ENCODE assay signal across 13 cellular contexts in the genomic region with DNA sequence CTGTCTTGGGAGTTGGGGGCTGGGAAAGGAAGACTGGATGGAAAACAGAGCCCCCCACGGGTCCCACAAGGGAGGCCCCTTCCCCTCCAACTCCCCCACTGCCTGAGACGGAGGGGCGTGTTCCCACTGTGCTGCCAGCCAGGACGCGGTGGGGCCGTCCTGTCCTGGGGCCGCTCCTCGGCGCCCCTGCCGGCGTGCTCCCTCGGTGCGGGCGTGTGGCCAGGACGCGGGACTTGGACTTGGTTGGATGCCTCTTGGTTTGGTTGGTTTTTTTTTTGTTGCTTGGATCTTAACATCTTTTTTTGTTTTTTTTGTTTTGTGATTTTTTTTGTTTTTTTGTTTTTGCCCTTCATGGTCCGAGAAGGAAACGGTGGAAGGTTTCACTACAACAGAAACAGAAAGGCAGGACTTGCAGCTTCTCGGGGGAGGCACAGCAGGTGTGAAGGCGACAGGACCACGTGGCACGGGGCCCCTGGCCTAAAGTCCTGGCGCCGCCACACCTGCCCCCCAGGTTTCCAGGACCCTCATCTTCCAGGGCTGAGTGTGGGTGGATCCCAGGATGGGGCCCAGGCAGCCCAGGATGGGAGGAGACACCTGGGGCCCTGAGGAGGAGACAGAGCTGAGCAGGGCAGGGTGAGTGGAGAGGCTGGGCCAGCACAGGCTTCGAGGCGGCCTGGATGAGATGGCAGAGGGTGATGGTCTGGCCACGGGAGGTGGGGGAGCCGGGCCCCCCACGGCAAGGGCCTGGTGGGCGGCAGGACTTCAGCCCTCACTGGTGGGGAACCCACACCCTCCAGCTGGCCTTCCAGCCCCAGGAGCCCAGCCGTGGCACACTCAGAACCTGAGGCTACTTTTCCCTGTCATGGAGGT. TPM values are rescaled to one million over a fixed set of nuclear protein-coding genes. Genes with fewer than 3 reads are reported as not detected.
DNase-seq lines count a peak whose midpoint lies in the region; ATAC-seq, FAIRE-seq and TF ChIP-seq lines count a peak whose summit lies in the region.
"Had no signal": no experiment of that assay in that cellular context is flagged by ENCODE, and none has a peak within 500 bp of the region (broad histone marks: within the 10 kb centered on the region; RNA-seq: fewer than 3 reads in every experiment).

No MANE protein-coding gene starts in this region.

- intact Hi-C loops in A673 (cut with micrococcal nuclease; ENCODE audit: unreplicated experiment): no loop called here

- H3K27me3 Mint-ChIP-seq in endothelial cell (ENCODE audit: unreplicated experiment): peaks cover 5% of the 10 kb centered on the region

- H3K27ac ChIP-seq in A673 (ENCODE audit: low read depth, low read length, poor library complexity, severe bottlenecking) (no peak overlapping the region), MM.1S (ENCODE audit: low read length) (no peak overlapping the region)
- H3K27ac ChIP-seq: heart right ventricle, SJCRH30 had no signal

- no peak for TF ChIP-seq POLR2A in GM12891 (IDR thresholded peaks at IDR 0.05; ENCODE audit: low read depth, low read length)
- TF ChIP-seq POLR2A in GM18505 (IDR thresholded peaks at IDR 0.05; ENCODE audit: borderline replicate concordance, extremely low read depth, insufficient read depth, insufficient read length): no peak

- H3K4me1 ChIP-seq in A673 (ENCODE audit: insufficient read depth, low read length, poor library complexity, severe bottlenecking) (no peaks in the 10 kb centered on the region), MM.1S (ENCODE audit: low read length) (peaks cover 8% of the 10 kb centered on the region; the same call in 1 of the 2 replicates)
- H3K4me1 ChIP-seq: HAP-1 had no signal

- H3K9me3 ChIP-seq in A673 (ENCODE audit: low read depth, low read length, poor library complexity, severe bottlenecking) (no peaks in the 10 kb centered on the region), MM.1S (replicated peaks; ENCODE audit: insufficient read depth, low read length) (no peaks in the 10 kb centered on the region)
- H3K9me3 ChIP-seq: HAP-1, heart right ventricle, SJCRH30 had no signal

- H3K27me3 ChIP-seq in A673 (replicated peaks; ENCODE audit: insufficient read depth, low read depth, low read length, poor library complexity) (no peaks in the 10 kb centered on the region), MM.1S (replicated peaks; ENCODE audit: insufficient read depth, low read length) (peaks cover 58% of the 10 kb centered on the region)

- no peaks in the 10 kb centered on the region for H3K79me2 ChIP-seq in MM.1S (ENCODE audit: low read length)

- peak overlapping the region; percentile 41; the same call in 1 of the 2 replicates for H3K4me2 ChIP-seq in MM.1S (ENCODE audit: low read depth, low read length)

- CTCF ChIA-PET in A673 (lab: Charles Lee): interaction anchor here (0.9 to 2.0 kb wide), 2 partner anchors 45 to 301 kb away, joined by 5 read pairs; no protein-coding TSS in a partner anchor

- no peaks in the 10 kb centered on the region for H3K36me3 ChIP-seq in A673 (ENCODE audit: insufficient read depth, low read length, poor library complexity, severe bottlenecking)
- no peaks in the 10 kb centered on the region for H3K36me3 ChIP-seq in MM.1S (replicated peaks; ENCODE audit: insufficient read depth, low read length)

- POLR2A ChIA-PET in A673 (lab: Charles Lee; ENCODE audit: low non-redundant PET): no interaction called here

- no peaks in the 10 kb centered on the region for H3K4me1 Mint-ChIP-seq in endothelial cell (ENCODE audit: unreplicated experiment)
- H3K4me1 Mint-ChIP-seq: activated B cell treated with CpG ODN at 0.5 μM for 24 hours; activated T-helper 17 cell treated with anti-CD3 and anti-CD28 coated beads, Interleukin-2, amount 50 U/mL, for 72 hours had no signal

- H3K9me2 ChIP-seq in MM.1S (replicated peaks; ENCODE audit: insufficient read depth, low read length): no peaks in the 10 kb centered on the region

- peak; percentile 38 for DNase-seq in A673 (ENCODE audit: low spot score)
- peak; percentile 44 for DNase-seq in MM.1S
- peak; percentile 34 for DNase-seq in endothelial cell (ENCODE audit: low spot score)
- peak; percentile 88 for DNase-seq in left kidney (ENCODE audit: low read depth, low spot score)
- DNase-seq in COLO668 (lab: John Stamatoyannopoulos, UW; ENCODE audit: unreplicated experiment): no peak
- DNase-seq in NCI-H1105 (lab: John Stamatoyannopoulos, UW): no peak
- no peak for DNase-seq in GM12891 (ENCODE audit: insufficient read length, low spot score)
- DNase-seq: activated B cell treated with CpG ODN at 0.5 μM for 24 hours, heart right ventricle, SJCRH30 had no signal

- no peaks in the 10 kb centered on the region for H3F3A ChIP-seq in MM.1S (ENCODE audit: insufficient read depth, low read length)

- no peak overlapping the region for H3K9ac ChIP-seq in MM.1S (ENCODE audit: low read length)

- FAIRE-seq in GM12891 (lab: Jason Lieb, UNC): no peak

- ATAC-seq in GM18505 (IDR thresholded peaks at IDR 0.05; ENCODE audit: unreplicated experiment): no peak
- ATAC-seq: activated T-helper 17 cell treated with anti-CD3 and anti-CD28 coated beads, Interleukin-2, amount 50 U/mL, for 72 hours had no signal

- no peaks in the 10 kb centered on the region for H3K36me3 Mint-ChIP-seq in endothelial cell (ENCODE audit: low read depth, unreplicated experiment)

- no TSS peak for BruUV-seq in A673 (replicated peaks; lab: Mats Ljungman, UMichigan)

- H3K4me3 Mint-ChIP-seq in endothelial cell (ENCODE audit: unreplicated experiment): no peak overlapping the region
- H3K4me3 Mint-ChIP-seq: activated B cell treated with CpG ODN at 0.5 μM for 24 hours; activated T-helper 17 cell treated with anti-CD3 and anti-CD28 coated beads, Interleukin-2, amount 50 U/mL, for 72 hours had no signal

- H3K4me3 ChIP-seq in A673 (ENCODE audit: low read depth, low read length, poor library complexity, severe bottlenecking): no peak overlapping the region
- no peak overlapping the region for H3K4me3 ChIP-seq in MM.1S (ENCODE audit: low read length)
- H3K4me3 ChIP-seq: HAP-1, heart right ventricle, SJCRH30 had no signal

- TF ChIP-seq CTCF in A673 (conservative IDR thresholded peaks at IDR 0.05; ENCODE audit: low read depth, low read length) (peak; percentile 52), MM.1S (IDR thresholded peaks at IDR 0.05; ENCODE audit: low read length) (peak; percentile 10; the same call in 1 of the 2 replicates), endothelial cell (IDR thresholded peaks at IDR 0.05; ENCODE audit: unreplicated experiment) (no peak)

- H4K20me1 ChIP-seq in MM.1S (ENCODE audit: insufficient read depth, low read length): no peaks in the 10 kb centered on the region

- no peak overlapping the region for H2AFZ ChIP-seq in MM.1S (ENCODE audit: low read length)

- H3K27ac Mint-ChIP-seq in endothelial cell (ENCODE audit: unreplicated experiment): no peak overlapping the region
- H3K27ac Mint-ChIP-seq: activated B cell treated with CpG ODN at 0.5 μM for 24 hours; activated T-helper 17 cell treated with anti-CD3 and anti-CD28 coated beads, Interleukin-2, amount 50 U/mL, for 72 hours had no signal

- no peaks in the 10 kb centered on the region for H3K9me3 Mint-ChIP-seq in endothelial cell (ENCODE audit: unreplicated experiment)
- H3K9me3 Mint-ChIP-seq: activated B cell treated with CpG ODN at 0.5 μM for 24 hours; activated T-helper 17 cell treated with anti-CD3 and anti-CD28 coated beads, Interleukin-2, amount 50 U/mL, for 72 hours had no signal

TF ChIP-seq in GM12891, 5 proteins besides CTCF, POLR2A, EP300 and RAD21:
- TF ChIP-seq PAX5 (IDR thresholded peaks at IDR 0.05; ENCODE audit: insufficient read depth, low read length, severe bottlenecking) (no peak), SPI1 (IDR thresholded peaks at IDR 0.05; ENCODE audit: low read depth, low read length) (no peak)

RNA-seq across cellular contexts. Expression of a gene that starts 16.1 kb away (rescaled TPM):
- 24.4 and 33.6 TPM in 2 replicates for total RNA-seq in A673 (2021)
- total RNA-seq in endothelial cell (ENCODE audit: unreplicated experiment): 31.6 TPM
- polyA plus RNA-seq in GM12891 (2012; ENCODE audit: low read depth, missing spikeins): 6.2 TPM

Comparison
In these comparisons a context has a peak if more than half of its experiments do, and no peak if none do; other contexts are left out.
1. DNase-seq: peak in A673 (single experiment), MM.1S (single experiment), endothelial cell (single experiment) and left kidney (single experiment); none in COLO668 (single experiment), NCI-H1105 (single experiment) and GM12891 (single experiment).